ENCODE assay signal across 12 cellular contexts in the genomic region with DNA sequence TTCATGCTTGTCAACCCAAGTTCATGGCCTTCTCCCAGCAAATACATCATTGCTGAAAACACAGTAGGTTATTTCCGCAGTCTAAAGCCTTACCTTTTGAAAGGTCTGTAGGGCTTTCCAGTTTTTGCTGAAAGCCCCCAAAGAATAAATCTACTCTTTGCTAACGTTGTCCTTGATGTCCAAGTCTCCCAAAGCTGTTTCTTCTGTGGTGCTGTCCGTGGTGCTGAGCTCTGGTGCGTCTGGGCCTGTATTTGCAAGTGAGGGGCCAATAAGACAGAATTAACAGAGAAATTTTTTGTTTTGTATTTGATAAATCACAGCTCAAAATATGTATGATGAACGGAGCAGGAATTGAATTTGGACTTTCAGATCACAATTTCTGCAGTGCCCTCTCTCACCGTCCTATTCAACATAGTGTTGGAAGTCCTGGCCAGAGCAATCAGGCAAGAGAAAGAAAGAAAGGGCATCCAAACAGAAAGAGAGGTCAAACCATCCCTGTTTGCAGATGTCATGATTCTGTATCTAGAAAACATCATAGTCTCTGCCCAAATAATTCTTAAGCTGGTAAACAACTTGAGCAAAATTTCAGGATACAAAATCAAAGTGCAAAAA. TPM values are rescaled to one million over a fixed set of nuclear protein-coding genes. Genes with fewer than 3 reads are reported as not detected.
DNase-seq lines count a peak whose midpoint lies in the region; ATAC-seq, FAIRE-seq and TF ChIP-seq lines count a peak whose summit lies in the region.
"Had no signal": no experiment of that assay in that cellular context is flagged by ENCODE, and none has a peak within 500 bp of the region (broad histone marks: within the 10 kb centered on the region; RNA-seq: fewer than 3 reads in every experiment).

No MANE protein-coding gene starts in this region.

- H3K79me2 ChIP-seq in GM23338 (replicated peaks; ENCODE audit: insufficient read depth): no peaks in the 10 kb centered on the region

- H3K4me3 ChIP-seq in GM23338: no peak overlapping the region
- H3K4me3 ChIP-seq in NB4 (ENCODE audit: low read depth, low read length): no peak overlapping the region
- H3K4me3 ChIP-seq in bronchial epithelial cell (ENCODE audit: low read depth, low read length): no peak overlapping the region
- H3K4me3 ChIP-seq: gastrocnemius medialis, mucosa of descending colon, suprapubic skin had no signal

- no peak overlapping the region for H3K27ac ChIP-seq in GM23338 (ENCODE audit: low read depth)
- H3K27ac ChIP-seq: gastrocnemius medialis, suprapubic skin had no signal

- H3K27me3 Mint-ChIP-seq in GM23338 (ENCODE audit: insufficient read depth, low read depth, poor library complexity) (peaks cover 13% of the 10 kb centered on the region), neural crest cell (ENCODE audit: low read depth) (peaks cover 86% of the 10 kb centered on the region)

- no peaks in the 10 kb centered on the region for H3K4me1 ChIP-seq in GM23338 (ENCODE audit: insufficient read depth)
- H3K4me1 ChIP-seq: gastrocnemius medialis, suprapubic skin had no signal

- H4K20me1 ChIP-seq in GM23338 (replicated peaks; ENCODE audit: insufficient read depth): no peaks in the 10 kb centered on the region; the same call in 1 of the 2 replicates

- ATAC-seq in GM23338 (no peak), GM19452 (IDR thresholded peaks at IDR 0.05; ENCODE audit: unreplicated experiment) (no peak)
- ATAC-seq: gastrocnemius medialis, mucosa of descending colon had no signal

- no peak for TF ChIP-seq POLR2A in NB4 (IDR thresholded peaks at IDR 0.05; ENCODE audit: extremely low read depth, insufficient read length)

- H3K9me2 ChIP-seq in GM23338 (ENCODE audit: insufficient read depth): peaks cover 2% of the 10 kb centered on the region; the same call in 1 of the 2 replicates

- no peak overlapping the region for H3K4me2 ChIP-seq in GM23338

- no peak for FAIRE-seq in bronchial epithelial cell (lab: Jason Lieb, UNC)
- FAIRE-seq: G401.6 had no signal

- H3K36me3 ChIP-seq in GM23338 (ENCODE audit: insufficient read depth): no peaks in the 10 kb centered on the region
- no peaks in the 10 kb centered on the region for H3K36me3 ChIP-seq in bronchial epithelial cell (ENCODE audit: control insufficient read depth, insufficient read depth, low read length)
- H3K36me3 ChIP-seq: gastrocnemius medialis, suprapubic skin had no signal

- H3F3A ChIP-seq in GM23338 (replicated peaks; ENCODE audit: low read depth): no peaks in the 10 kb centered on the region

- no peak overlapping the region for H3K4me3 Mint-ChIP-seq in GM23338
- H3K4me3 Mint-ChIP-seq in neural crest cell: no peak overlapping the region

- H3K27me3 ChIP-seq in GM23338 (ENCODE audit: insufficient read depth): no peaks in the 10 kb centered on the region
- no peaks in the 10 kb centered on the region for H3K27me3 ChIP-seq in bronchial epithelial cell (ENCODE audit: control insufficient read depth, insufficient read depth, low read length)

- H3K4me1 Mint-ChIP-seq in GM23338 (no peaks in the 10 kb centered on the region), neural crest cell (no peaks in the 10 kb centered on the region)

- H2AFZ ChIP-seq in GM23338: no peak overlapping the region

- peak; percentile 61 for DNase-seq in GM23338 (ENCODE audit: low spot score)
- DNase-seq in NB4 (ENCODE audit: low read depth): peak; percentile 16
- DNase-seq in bronchial epithelial cell (ENCODE audit: low read depth): peak; percentile 6
- peak; percentile 38 for DNase-seq in neural crest cell (ENCODE audit: low read depth, low spot score)
- DNase-seq in NCI-H1092 (lab: John Stamatoyannopoulos, UW): no peak
- no peak for DNase-seq in inferior parietal cortex (ENCODE audit: extremely low spot score)
- DNase-seq: anterior cingulate cortex, gastrocnemius medialis had no signal

- H3K36me3 Mint-ChIP-seq in GM23338 (ENCODE audit: low read depth) (no peaks in the 10 kb centered on the region), neural crest cell (ENCODE audit: low read depth) (peaks cover 2% of the 10 kb centered on the region)

- H3K27ac Mint-ChIP-seq in GM23338: no peak overlapping the region
- H3K27ac Mint-ChIP-seq in neural crest cell (ENCODE audit: unreplicated experiment): no peak overlapping the region

- no peak for TF ChIP-seq CTCF in GM23338 (conservative IDR thresholded peaks at IDR 0.05; ENCODE audit: low read depth in 2 of 2)
- TF ChIP-seq CTCF in NB4 (IDR thresholded peaks at IDR 0.05; ENCODE audit: low read depth, low read length): no peak
- TF ChIP-seq CTCF in bronchial epithelial cell (IDR thresholded peaks at IDR 0.05; ENCODE audit: insufficient read depth, low read length, severe bottlenecking): no peak
- TF ChIP-seq CTCF in neural crest cell (conservative IDR thresholded peaks at IDR 0.05): no peak

- no peaks in the 10 kb centered on the region for H3K9me3 Mint-ChIP-seq in GM23338
- H3K9me3 Mint-ChIP-seq in neural crest cell: no peaks in the 10 kb centered on the region

TF ChIP-seq in GM23338, 12 proteins besides CTCF, POLR2A, EP300 and RAD21:
- TF ChIP-seq, protein P1, sequence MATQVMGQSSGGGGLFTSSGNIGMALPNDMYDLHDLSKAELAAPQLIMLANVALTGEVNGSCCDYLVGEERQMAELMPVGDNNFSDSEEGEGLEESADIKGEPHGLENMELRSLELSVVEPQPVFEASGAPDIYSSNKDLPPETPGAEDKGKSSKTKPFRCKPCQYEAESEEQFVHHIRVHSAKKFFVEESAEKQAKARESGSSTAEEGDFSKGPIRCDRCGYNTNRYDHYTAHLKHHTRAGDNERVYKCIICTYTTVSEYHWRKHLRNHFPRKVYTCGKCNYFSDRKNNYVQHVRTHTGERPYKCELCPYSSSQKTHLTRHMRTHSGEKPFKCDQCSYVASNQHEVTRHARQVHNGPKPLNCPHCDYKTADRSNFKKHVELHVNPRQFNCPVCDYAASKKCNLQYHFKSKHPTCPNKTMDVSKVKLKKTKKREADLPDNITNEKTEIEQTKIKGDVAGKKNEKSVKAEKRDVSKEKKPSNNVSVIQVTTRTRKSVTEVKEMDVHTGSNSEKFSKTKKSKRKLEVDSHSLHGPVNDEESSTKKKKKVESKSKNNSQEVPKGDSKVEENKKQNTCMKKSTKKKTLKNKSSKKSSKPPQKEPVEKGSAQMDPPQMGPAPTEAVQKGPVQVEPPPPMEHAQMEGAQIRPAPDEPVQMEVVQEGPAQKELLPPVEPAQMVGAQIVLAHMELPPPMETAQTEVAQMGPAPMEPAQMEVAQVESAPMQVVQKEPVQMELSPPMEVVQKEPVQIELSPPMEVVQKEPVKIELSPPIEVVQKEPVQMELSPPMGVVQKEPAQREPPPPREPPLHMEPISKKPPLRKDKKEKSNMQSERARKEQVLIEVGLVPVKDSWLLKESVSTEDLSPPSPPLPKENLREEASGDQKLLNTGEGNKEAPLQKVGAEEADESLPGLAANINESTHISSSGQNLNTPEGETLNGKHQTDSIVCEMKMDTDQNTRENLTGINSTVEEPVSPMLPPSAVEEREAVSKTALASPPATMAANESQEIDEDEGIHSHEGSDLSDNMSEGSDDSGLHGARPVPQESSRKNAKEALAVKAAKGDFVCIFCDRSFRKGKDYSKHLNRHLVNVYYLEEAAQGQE (IDR thresholded peaks at IDR 0.05; ENCODE audit: unreplicated experiment): peak; percentile 78
- no peak for TF ChIP-seq STAT1 (IDR thresholded peaks at IDR 0.05; ENCODE audit: unreplicated experiment)

RNA-seq across cellular contexts. Expression of a gene that starts 9.8 kb away (rescaled TPM):
- not detected in 2 replicates for total RNA-seq in GM23338 (2014; rRNA removed; shearing (Covaris generic))
- not detected in 2 replicates for polyA plus RNA-seq in GM23338 (2016; fragmentation: Nextera tagmentation; extraction: Ambion mirVana)
- total RNA-seq in bronchial epithelial cell (not detected in 2 replicates), neural crest cell (not detected in 2 replicates)
- total RNA-seq: gastrocnemius medialis, mucosa of descending colon, suprapubic skin had no signal

RNA-seq across cellular contexts. Expression of a gene that starts 43.6 kb away (rescaled TPM):
- total RNA-seq in GM23338 (2014; rRNA removed; shearing (Covaris generic)): not detected in 2 replicates
- polyA plus RNA-seq in GM23338 (2016; fragmentation: Nextera tagmentation; extraction: Ambion mirVana): not detected in 2 replicates
- total RNA-seq in bronchial epithelial cell (not detected in 2 replicates), neural crest cell (not detected in 2 replicates)
- total RNA-seq: gastrocnemius medialis, mucosa of descending colon, suprapubic skin had no signal

RNA-seq across cellular contexts. Expression of a gene that starts 58.4 kb away (rescaled TPM):
- not detected in 2 replicates for total RNA-seq in GM23338 (2014; rRNA removed; shearing (Covaris generic))
- polyA plus RNA-seq in GM23338 (2016; fragmentation: Nextera tagmentation; extraction: Ambion mirVana): not detected in 2 replicates
- not detected in 2 replicates for total RNA-seq in bronchial epithelial cell
- not detected in 2 replicates for total RNA-seq in neural crest cell
- total RNA-seq: gastrocnemius medialis, mucosa of descending colon, suprapubic skin had no signal

Comparison
In these comparisons a context has a peak if more than half of its experiments do, and no peak if none do; other contexts are left out.
1. DNase-seq: peak in GM23338 (single experiment), NB4 (single experiment), bronchial epithelial cell (single experiment) and neural crest cell (single experiment); none in NCI-H1092 (single experiment) and inferior parietal cortex (single experiment).